Comparison of ENCODE assay signal across 17 cellular contexts in genomic region chr1:36304521-36304920, GRCh38. TPM values are rescaled to one million over a fixed set of nuclear protein-coding genes. Genes with fewer than 3 reads are reported as not detected.
DNase-seq lines count a peak whose midpoint lies in the region; ATAC-seq, FAIRE-seq and TF ChIP-seq lines count a peak whose summit lies in the region.
"Had no signal": no experiment of that assay in that cellular context is flagged by ENCODE, and none has a peak within 500 bp of the region (broad histone marks: within the 10 kb centered on the region; RNA-seq: fewer than 3 reads in every experiment).

No MANE protein-coding gene starts in this region.

- H3F3A ChIP-seq in OCI-LY1 (ENCODE audit: insufficient read depth, low read length) = no peaks in the 10 kb centered on the region
- peaks cover 35% of the 10 kb centered on the region for H3F3A ChIP-seq in smooth muscle cell (ENCODE audit: low read depth)

- H3K4me3 ChIP-seq in OCI-LY1 (ENCODE audit: low read depth, low read length, poor library complexity, severe bottlenecking) (no peak overlapping the region), GM12878 (no peak overlapping the region), smooth muscle cell (no peak overlapping the region)
- H3K4me3 ChIP-seq: body of pancreas, right atrium auricular region, upper lobe of left lung had no signal

- H4K20me1 ChIP-seq in OCI-LY1 (ENCODE audit: insufficient read depth, low read length) (no peaks in the 10 kb centered on the region), GM12878 (ENCODE audit: control insufficient read depth, insufficient read depth) (no peaks in the 10 kb centered on the region), smooth muscle cell (ENCODE audit: low read depth) (peaks cover 34% of the 10 kb centered on the region)

- H3K9me3 ChIP-seq in OCI-LY1 (ENCODE audit: low read length) = no peaks in the 10 kb centered on the region
- H3K9me3 ChIP-seq in GM12878 (replicated peaks; ENCODE audit: control insufficient read depth, insufficient read depth, low read length) = no peaks in the 10 kb centered on the region
- no peaks in the 10 kb centered on the region for H3K9me3 ChIP-seq in smooth muscle cell (replicated peaks; ENCODE audit: low read depth)
- H3K9me3 ChIP-seq: body of pancreas, right atrium auricular region, upper lobe of left lung had no signal

- no peaks in the 10 kb centered on the region for H3K9me2 ChIP-seq in OCI-LY1 (ENCODE audit: low read depth, low read length)

- H3K9ac ChIP-seq in OCI-LY1 (ENCODE audit: low read length) (no peak overlapping the region), GM12878 (ENCODE audit: control insufficient read depth, insufficient read depth, low read length) (no peak overlapping the region), smooth muscle cell (ENCODE audit: low read depth) (no peak overlapping the region)

- 53% methylated on average over 7 of the region's 7 CpGs for WGBS in GM12878 (ENCODE audit: insufficient coverage, insufficient replicate concordance, low lambda C conversion rate, missing lambda C conversion rate)
- 87% methylated on average over 7 of the region's 7 CpGs for WGBS in smooth muscle cell (ENCODE audit: low lambda C conversion rate)

- no peak overlapping the region for H3K4me2 ChIP-seq in OCI-LY1 (ENCODE audit: low read length)
- H3K4me2 ChIP-seq in GM12878 (ENCODE audit: control insufficient read depth, insufficient read depth) = no peak overlapping the region
- H3K4me2 ChIP-seq in smooth muscle cell = no peak overlapping the region

- H3K4me3 Mint-ChIP-seq in activated CD4-positive, alpha-beta T cell treated with anti-CD3 and anti-CD28 coated beads, Interleukin-2, amount 10 ng/mL, durations not matched to agents 24 days and 14 days = no peak overlapping the region
- H3K4me3 Mint-ChIP-seq: natural killer cell had no signal

- peaks cover 56% of the 10 kb centered on the region for H3K36me3 Mint-ChIP-seq in activated CD4-positive, alpha-beta T cell treated with anti-CD3 and anti-CD28 coated beads, Interleukin-2, amount 10 ng/mL, durations not matched to agents 24 days and 14 days (ENCODE audit: low read depth)

- H3K79me2 ChIP-seq in OCI-LY1 (ENCODE audit: insufficient read depth, low read length) (no peaks in the 10 kb centered on the region), GM12878 (ENCODE audit: control insufficient read depth, insufficient read depth, low read length) (peaks cover 9% of the 10 kb centered on the region), smooth muscle cell (ENCODE audit: low read depth) (peaks cover 15% of the 10 kb centered on the region)

- peak overlapping the region; percentile 50 for H3K27ac ChIP-seq in OCI-LY1 (ENCODE audit: low read depth, low read length, poor library complexity, severe bottlenecking)
- H3K27ac ChIP-seq in GM12878 (ENCODE audit: control insufficient read depth, insufficient read depth) = no peak overlapping the region
- peak overlapping the region; percentile 87 for H3K27ac ChIP-seq in smooth muscle cell (ENCODE audit: low read depth)
- H3K27ac ChIP-seq: body of pancreas, right atrium auricular region had no signal

- RAD21 ChIA-PET in GM12878 (lab: Charles Lee; ENCODE audit: unreplicated experiment) = interaction anchor here (1.4 kb wide), 1 partner anchor 155 kb away, joined by 4 read pairs; the partner anchor contains the start of gene TRAPPC3

- H3K27me3 ChIP-seq in OCI-LY1 (ENCODE audit: insufficient read depth, low read length) (no peaks in the 10 kb centered on the region), GM12878 (replicated peaks in 1 of 2; ENCODE audit: control insufficient read depth in 2 of 2, insufficient read depth in 2 of 2, low read length in 1 of 2) (no peaks in the 10 kb centered on the region), smooth muscle cell (ENCODE audit: low read depth) (no peaks in the 10 kb centered on the region)
- H3K27me3 ChIP-seq: body of pancreas, right atrium auricular region, upper lobe of left lung had no signal

- CTCF ChIA-PET in GM12878 (lab: Yijun Ruan, JAX) = interaction anchor here (3.0 kb wide), 1 partner anchor 19 kb away, joined by 10 read pairs; no protein-coding TSS in a partner anchor

- ATAC-seq in GM12878 = no peak
- no peak for ATAC-seq in HG03039 (IDR thresholded peaks at IDR 0.05; ENCODE audit: unreplicated experiment)
- no peak for ATAC-seq in sciatic nerve
- ATAC-seq: body of pancreas, left lobe of liver, natural killer cell, T-cell had no signal

- peaks cover 54% of the 10 kb centered on the region for H3K4me1 Mint-ChIP-seq in activated CD4-positive, alpha-beta T cell treated with anti-CD3 and anti-CD28 coated beads, Interleukin-2, amount 10 ng/mL, durations not matched to agents 24 days and 14 days

- intact Hi-C loops in activated CD4-positive, alpha-beta T cell treated with anti-CD3 and anti-CD28 coated beads, Interleukin-2, amount 10 ng/mL, durations not matched to agents 24 days and 14 days (cut with micrococcal nuclease) = no loop called here
- intact Hi-C loops in GM12878 (cut with micrococcal nuclease; ENCODE audit: unreplicated experiment) = no loop called here
- intact Hi-C loops in sciatic nerve (cut with DNase I) = no loop called here

- POLR2A ChIA-PET in GM12878 (lab: Charles Lee) = interaction anchor here (1.3 kb wide), 1 partner anchor 155 kb away, joined by 3 read pairs; no protein-coding TSS in a partner anchor

- in situ Hi-C loops in GM12878 (cut with MboI) = no loop called here

- TF ChIP-seq EP300 in GM12878 (IDR thresholded peaks at IDR 0.05; ENCODE audit: borderline replicate concordance in 1 of 2, control insufficient read depth in 1 of 2, low read depth in 2 of 2, low read length in 2 of 2) = no peak

- BruUV-seq in GM12878 (replicated peaks; lab: Mats Ljungman, UMichigan) = TSS peak; percentile 71

- TF ChIP-seq POLR2A in GM12878 (IDR thresholded peaks at IDR 0.05; ENCODE audit: low read depth, low read length) = no peak

- TF ChIP-seq RAD21 in GM12878 (IDR thresholded peaks at IDR 0.05; ENCODE audit: insufficient read depth, low read depth, low read length) = no peak

- FAIRE-seq in GM12878 (lab: Jason Lieb, UNC) = peak; percentile 62

- H2AFZ ChIP-seq in OCI-LY1 (ENCODE audit: low read length) (no peak overlapping the region), GM12878 (ENCODE audit: control insufficient read depth, low read depth, low read length) (no peak overlapping the region), smooth muscle cell (ENCODE audit: low read depth) (no peak overlapping the region)

- no peaks in the 10 kb centered on the region for H3K9me3 Mint-ChIP-seq in activated CD4-positive, alpha-beta T cell treated with anti-CD3 and anti-CD28 coated beads, Interleukin-2, amount 10 ng/mL, durations not matched to agents 24 days and 14 days
- H3K9me3 Mint-ChIP-seq: activated T-helper 2 cell treated with anti-CD3 and anti-CD28 coated beads, Interferon-gamma antibody, Interleukin-2, Interleukin-4, amounts not matched to agents 10 μg/mL and 5 μg/mL and 100 μg/mL, durations not matched to agents 14 hours and 24 hours and 36 hours; natural killer cell; T-cell had no signal

- peak overlapping the region; percentile 70 for H3K27ac Mint-ChIP-seq in activated CD4-positive, alpha-beta T cell treated with anti-CD3 and anti-CD28 coated beads, Interleukin-2, amount 10 ng/mL, durations not matched to agents 24 days and 14 days
- H3K27ac Mint-ChIP-seq: natural killer cell had no signal

- no peak for TF ChIP-seq CTCF in OCI-LY1 (IDR thresholded peaks at IDR 0.05; ENCODE audit: low read length)
- no peak for TF ChIP-seq CTCF in GM12878 (IDR thresholded peaks at IDR 0.05 in 2 of 3, conservative IDR thresholded peaks at IDR 0.05 in 1 of 3; ENCODE audit: control insufficient read depth in 2 of 3, extremely low read depth in 1 of 3, insufficient read depth in 1 of 3, low read depth in 3 of 3, low read length in 3 of 3)
- TF ChIP-seq CTCF in smooth muscle cell (IDR thresholded peaks at IDR 0.05; ENCODE audit: borderline replicate concordance, insufficient read depth, poor library complexity, severe bottlenecking) = no peak

- no peak for DNase-seq in activated CD4-positive, alpha-beta T cell treated with anti-CD3 and anti-CD28 coated beads, Interleukin-2, amount 10 ng/mL, durations not matched to agents 24 days and 14 days
- DNase-seq in activated CD4-positive, alpha-beta T cell treated with anti-CD3 and anti-CD28 coated beads for 4 hours = no peak
- no peak for DNase-seq in GM12878 (ENCODE audit: low read depth, low spot score)
- DNase-seq in smooth muscle cell (lab: John Stamatoyannopoulos, UW; ENCODE audit: unreplicated experiment) = no peak
- DNase-seq in activated CD4-positive, CD25-positive, alpha-beta regulatory T cell (lab: John Stamatoyannopoulos, UW) = no peak
- DNase-seq in sciatic nerve (ENCODE audit: low spot score) = no peak
- DNase-seq: ACHN, natural killer cell, NCI-H1092, T-cell had no signal

- H3K27me3 Mint-ChIP-seq in activated CD4-positive, alpha-beta T cell treated with anti-CD3 and anti-CD28 coated beads, Interleukin-2, amount 10 ng/mL, durations not matched to agents 24 days and 14 days = no peaks in the 10 kb centered on the region
- H3K27me3 Mint-ChIP-seq: T-cell had no signal

- SMC1A ChIA-PET in GM12878 (lab: Charles Lee; ENCODE audit: uncharacterized antibody, unreplicated experiment) = no interaction called here

- H3K4me1 ChIP-seq in OCI-LY1 (ENCODE audit: insufficient read depth, low read length, severe bottlenecking) (peaks cover 44% of the 10 kb centered on the region), GM12878 (ENCODE audit: control insufficient read depth, insufficient read depth, low read length) (peaks cover 27% of the 10 kb centered on the region), smooth muscle cell (ENCODE audit: low read depth) (peaks cover 10% of the 10 kb centered on the region)

- peaks cover 58% of the 10 kb centered on the region for H3K36me3 ChIP-seq in OCI-LY1 (ENCODE audit: insufficient read depth, low read length)
- peaks cover 21 to 31% of the 10 kb centered on the region in 2 experiments for H3K36me3 ChIP-seq in GM12878 (ENCODE audit: control insufficient read depth in 2 of 2, insufficient read depth in 2 of 2, low read length in 1 of 2)
- H3K36me3 ChIP-seq in smooth muscle cell (ENCODE audit: low read depth) = peaks cover 11% of the 10 kb centered on the region

RNA-seq across cellular contexts. Expression of gene SH3D21, which starts 1.6 kb away (rescaled TPM):
- 17.0 and 19.4 TPM in 2 replicates for total RNA-seq in activated CD4-positive, alpha-beta T cell treated with anti-CD3 and anti-CD28 coated beads, Interleukin-2, amount 10 ng/mL, durations not matched to agents 24 days and 14 days
- 31.8 and 32.6 TPM in 2 replicates for total RNA-seq in GM12878 (2013; cell fraction: nucleolus; rRNA removed)
- total RNA-seq in GM12878 (2014; rRNA removed) = 1.9 and 3.2 TPM in 2 replicates
- total RNA-seq in GM12878 (2014; rRNA removed; fragmentation: Illumina TruSeq; extraction: Trizol) = 2.1 and 2.4 TPM in 2 replicates
- total RNA-seq in GM12878 (2021) = 4.9 and 5.5 TPM in 2 replicates
- 17.9 TPM for polyA plus RNA-seq in GM12878 (2011; ENCODE audit: low read depth)
- 2.1 and 2.5 TPM in 2 replicates for polyA plus RNA-seq in GM12878 (2011; rRNA removed)
- 1.9 and 2.3 TPM in 2 replicates for polyA plus RNA-seq in GM12878 (2011; cell fraction: cytosol; rRNA removed)
- 24.3 and 33.9 TPM in 2 replicates for polyA plus RNA-seq in GM12878 (2011; cell fraction: nucleus; rRNA removed)
- 17.2 and 21.1 TPM in 2 replicates for polyA plus RNA-seq in GM12878 (2012)
- 2.3 and 5.1 TPM in 2 replicates for polyA plus RNA-seq in GM12878 (2014; fragmentation: Illumina TruSeq; extraction: Trizol)
- polyA plus RNA-seq in GM12878 (2014; fragmentation: Nextera tagmentation; extraction: Ambion mirVana) = under 1 TPM; 0.06 to 0.11 TPM
- polyA plus RNA-seq in GM12878 (2014; rRNA removed) = 5.7 and 5.9 TPM in 2 replicates
- polyA plus RNA-seq in GM12878 (2016; fragmentation: Nextera tagmentation; extraction: Ambion mirVana) = 1 to 10 TPM in 1 of 2 experiments, under 1 TPM in 1; 0.19 to 2.1 TPM
- 0.88 and 4.3 TPM in 2 replicates for polyA minus RNA-seq in GM12878 (2011; rRNA and poly(A)+ RNA removed)
- 0.62 and 1.7 TPM in 2 replicates for polyA minus RNA-seq in GM12878 (2011; cell fraction: cytosol; rRNA and poly(A)+ RNA removed)
- polyA minus RNA-seq in GM12878 (2011; cell fraction: nucleus; rRNA and poly(A)+ RNA removed) = 4.8 and 7.2 TPM in 2 replicates
- total RNA-seq in smooth muscle cell = 12.0 and 16.4 TPM in 2 replicates
- 6.9 and 8.2 TPM in 2 replicates for polyA plus RNA-seq in smooth muscle cell
- 9.8 TPM for total RNA-seq in sciatic nerve

RNA-seq across cellular contexts. Expression of gene EVA1B, which starts 18.9 kb away (rescaled TPM):
- 7.5 and 9.0 TPM in 2 replicates for total RNA-seq in activated CD4-positive, alpha-beta T cell treated with anti-CD3 and anti-CD28 coated beads, Interleukin-2, amount 10 ng/mL, durations not matched to agents 24 days and 14 days
- total RNA-seq in GM12878 (2013; cell fraction: nucleolus; rRNA removed) = 1.2 TPM in 1 of 2 replicates, not detected in the other
- total RNA-seq in GM12878 (2014; rRNA removed) = 6.4 and 6.9 TPM in 2 replicates
- total RNA-seq in GM12878 (2014; rRNA removed; fragmentation: Illumina TruSeq; extraction: Trizol) = 0.32 and 0.45 TPM in 2 replicates
- total RNA-seq in GM12878 (2021) = 5.3 and 6.1 TPM in 2 replicates
- 2.1 TPM for polyA plus RNA-seq in GM12878 (2011; ENCODE audit: low read depth)
- polyA plus RNA-seq in GM12878 (2011; rRNA removed) = 0.58 TPM in 1 of 2 replicates, not detected in the other
- polyA plus RNA-seq in GM12878 (2011; cell fraction: cytosol; rRNA removed) = 1.5 and 2.1 TPM in 2 replicates
- 1.0 TPM in 2 replicates for polyA plus RNA-seq in GM12878 (2011; cell fraction: nucleus; rRNA removed)
- 9.5 and 12.8 TPM in 2 replicates for polyA plus RNA-seq in GM12878 (2012)
- not detected in 2 replicates for polyA plus RNA-seq in GM12878 (2014; fragmentation: Illumina TruSeq; extraction: Trizol)
- polyA plus RNA-seq in GM12878 (2014; fragmentation: Nextera tagmentation; extraction: Ambion mirVana) = under 1 TPM in 1 of 2 experiments, not detected in 1; 0.15 TPM
- polyA plus RNA-seq in GM12878 (2014; rRNA removed) = 3.4 and 6.7 TPM in 2 replicates
- polyA plus RNA-seq in GM12878 (2016; fragmentation: Nextera tagmentation; extraction: Ambion mirVana) = 1 to 10 TPM; 2.7 to 3.2 TPM
- polyA minus RNA-seq in GM12878 (2011; rRNA and poly(A)+ RNA removed) = 0.21 TPM in 1 of 2 replicates, not detected in the other
- not detected in 2 replicates for polyA minus RNA-seq in GM12878 (2011; cell fraction: cytosol; rRNA and poly(A)+ RNA removed)
- polyA minus RNA-seq in GM12878 (2011; cell fraction: nucleus; rRNA and poly(A)+ RNA removed) = not detected in 2 replicates
- 49.8 and 88.7 TPM in 2 replicates for total RNA-seq in smooth muscle cell
- 164 and 182 TPM in 2 replicates for polyA plus RNA-seq in smooth muscle cell
- total RNA-seq in sciatic nerve = 36.4 TPM
